Comparison of ENCODE assay signal across 8 cellular contexts in genomic region chr22:46150615-46151423, GRCh38. TPM values are rescaled to one million over a fixed set of nuclear protein-coding genes. Genes with fewer than 3 reads are reported as not detected.
DNase-seq lines count a peak whose midpoint lies in the region; TF ChIP-seq lines count a peak whose summit lies in the region.

No MANE protein-coding gene starts in this region.

- TF ChIP-seq CTCF in GM10248 (IDR thresholded peaks at IDR 0.05; ENCODE audit: control extremely low read depth, extremely low read depth, low read depth, missing control alignments) (no peak), HFFc6 (IDR thresholded peaks at IDR 0.05) (no peak), OCI-LY7 (conservative IDR thresholded peaks at IDR 0.05; ENCODE audit: low read length) (no peak), glutamatergic neuron (IDR thresholded peaks at IDR 0.05; ENCODE audit: partially characterized antibody, unreplicated experiment) (no peak), vagina (IDR thresholded peaks at IDR 0.05) (no peak)

- POLR2A ChIA-PET in GM10248 (lab: Yijun Ruan, JAX) (interaction anchor here (0.5 kb wide), 2 partner anchors 69 to 464 kb away, joined by 3 read pairs; no protein-coding TSS in a partner anchor), OCI-LY7 (lab: Charles Lee) (no interaction called here)

- peak overlapping the region; percentile 83 for H3K4me2 ChIP-seq in OCI-LY7 (ENCODE audit: low read length)

- no TSS peak for BruUV-seq in OCI-LY7 (replicated peaks; lab: Mats Ljungman, UMichigan)

- peak overlapping the region; percentile 82 for H3K4me3 Mint-ChIP-seq in HFFc6
- peak overlapping the region; percentile 55 for H3K4me3 Mint-ChIP-seq in glutamatergic neuron (ENCODE audit: unreplicated experiment)

- H3K36me3 ChIP-seq in OCI-LY7 (ENCODE audit: insufficient read depth, low read length), result no peaks in the 10 kb centered on the region
- peaks cover 0 to 6% of the 10 kb centered on the region in 2 donors for H3K36me3 ChIP-seq in vagina

- H3K9me3 Mint-ChIP-seq in HFFc6, result no peaks in the 10 kb centered on the region
- peaks cover 2% of the 10 kb centered on the region for H3K9me3 Mint-ChIP-seq in glutamatergic neuron (ENCODE audit: unreplicated experiment)

- H3K36me3 Mint-ChIP-seq in HFFc6 (ENCODE audit: low read depth), result peaks cover 5% of the 10 kb centered on the region; the same call in 1 of the 2 replicates
- H3K36me3 Mint-ChIP-seq in glutamatergic neuron (ENCODE audit: unreplicated experiment), result no peaks in the 10 kb centered on the region

- H3K27me3 Mint-ChIP-seq in HFFc6 (ENCODE audit: insufficient read depth), result peaks cover 12% of the 10 kb centered on the region
- H3K27me3 Mint-ChIP-seq in glutamatergic neuron (ENCODE audit: unreplicated experiment), result peaks cover 11% of the 10 kb centered on the region

- no peaks in the 10 kb centered on the region for H3K79me2 ChIP-seq in OCI-LY7 (ENCODE audit: insufficient read depth, low read depth, low read length)

- DNase-seq in GM10248 (ENCODE audit: extremely low spot score) (peak; percentile 74), HFFc6 (no peak), OCI-LY7 (ENCODE audit: low spot score) (peak; percentile 13), glutamatergic neuron (peak; percentile 43), posterior vena cava (ENCODE audit: low spot score) (peak; percentile 87), vagina (ENCODE audit: extremely low spot score in 2 of 2) (no peak), NCI-H2107 treated with DMSO at 0.1 percent for 48 hours (lab: John Stamatoyannopoulos, UW; ENCODE audit: unreplicated experiment) (no peak)
- DNase-seq in activated T-helper 9 cell treated with anti-CD3 and anti-CD28 coated beads, Interleukin-2, amount 50 U/mL, for 16 hours (ENCODE audit: low read depth), result peak; percentile 54

- peaks cover 16% of the 10 kb centered on the region for H3K4me1 ChIP-seq in OCI-LY7 (ENCODE audit: insufficient read depth, low read length, poor library complexity, severe bottlenecking)
- H3K4me1 ChIP-seq in vagina, result peaks cover 42% of the 10 kb centered on the region

- H3K27me3 ChIP-seq in vagina, result no peaks in the 10 kb centered on the region

- intact Hi-C loops in OCI-LY7 (cut with micrococcal nuclease; ENCODE audit: unreplicated experiment) (loop anchor here (1.0 to 5.0 kb wide), 2 partner anchors 86 to 99 kb away; partner anchors contain the start of gene CDPF1), posterior vena cava (cut with DNase I) (no loop called here), vagina (cut with DNase I) (loop anchor here (10.0 kb wide), 1 partner anchor 114 kb away; the partner anchor contains the start of genes PKDREJ and TTC38)

- CTCF ChIA-PET in GM10248 (lab: Yijun Ruan, JAX) (interaction anchor here (1.2 to 1.3 kb wide), 2 partner anchors 29 to 144 kb away, joined by 3 to 4 read pairs; no protein-coding TSS in a partner anchor), OCI-LY7 (lab: Charles Lee; ENCODE audit: unreplicated experiment) (no interaction called here)

- no peaks in the 10 kb centered on the region for H3K9me2 ChIP-seq in OCI-LY7 (ENCODE audit: insufficient read depth, low read length)

- H3K9me3 ChIP-seq in OCI-LY7 (ENCODE audit: low read length) (no peaks in the 10 kb centered on the region), vagina (no peaks in the 10 kb centered on the region)

- H3K4me1 Mint-ChIP-seq in HFFc6 (ENCODE audit: low read depth) (peaks cover 11% of the 10 kb centered on the region; the same call in 1 of the 2 replicates), glutamatergic neuron (ENCODE audit: low read depth, unreplicated experiment) (no peaks in the 10 kb centered on the region)

- H3K4me3 ChIP-seq in OCI-LY7 (ENCODE audit: low read depth, low read length, poor library complexity, severe bottlenecking), result peak overlapping the region; percentile 72
- H3K4me3 ChIP-seq in vagina, result peak overlapping the region; percentile 76 to 97

- no peak for TF ChIP-seq POLR2A in vagina (IDR thresholded peaks at IDR 0.05)

- H2AFZ ChIP-seq in OCI-LY7 (ENCODE audit: low read length), result peak overlapping the region; percentile 52; the same call in 1 of the 2 replicates

- H3K27ac Mint-ChIP-seq in HFFc6 (no peak overlapping the region), glutamatergic neuron (ENCODE audit: unreplicated experiment) (no peak overlapping the region)

- no peaks in the 10 kb centered on the region for H4K20me1 ChIP-seq in OCI-LY7 (ENCODE audit: insufficient read depth, low read length)

- H3K27ac ChIP-seq in OCI-LY7 (ENCODE audit: low read depth, low read length, poor library complexity, severe bottlenecking), result no peak overlapping the region
- H3K27ac ChIP-seq in vagina, result peak overlapping the region; percentile 90

RNA-seq across cellular contexts. Expression of gene PPARA, which starts 0.5 kb away (rescaled TPM):
- 10 to 100 TPM; 14.1 to 16.0 (median 15.1) TPM for total RNA-seq in HFFc6 (2021; fragmentation: NEBNext Ultra II Directional; extraction: Animal tissue kit (Norgen Biotek cat#: 25700))
- 0.90 and 3.3 TPM in 2 replicates for total RNA-seq in OCI-LY7 (2014; rRNA removed; shearing (Covaris generic))
- total RNA-seq in OCI-LY7 (2022) (10.5 and 16.4 TPM in 2 replicates), glutamatergic neuron (ENCODE audit: unreplicated experiment) (1.8 TPM), posterior vena cava (10 to 100 TPM; 22.8 to 27.7 TPM), vagina (13.5 TPM)

Comparison
In these comparisons a context has a peak if more than half of its experiments do, and no peak if none do; other contexts are left out.
1. DNase-seq: peak in GM10248 (single experiment), OCI-LY7 (single experiment), activated T-helper 9 cell treated with anti-CD3 and anti-CD28 coated beads, Interleukin-2, amount 50 U/mL, for 16 hours (single experiment), glutamatergic neuron (single experiment) and posterior vena cava (single experiment); none in HFFc6 (single experiment), vagina (0 of 2) and NCI-H2107 treated with DMSO at 0.1 percent for 48 hours (single experiment).
2. intact Hi-C loops: an anchor here in OCI-LY7 (1.0 to 5.0 kb wide) and vagina (10.0 kb wide); none called in posterior vena cava.